In genomic region chr15:75651810-75652543, GRCh38 we compare ENCODE assay signal across 8 cellular contexts. TPM values are rescaled to one million over a fixed set of nuclear protein-coding genes. Genes with fewer than 3 reads are reported as not detected.
DNase-seq lines count a peak whose midpoint lies in the region; ATAC-seq, FAIRE-seq and TF ChIP-seq lines count a peak whose summit lies in the region.

No MANE protein-coding gene starts in this region.

- intact Hi-C loops in PC-3 (cut with micrococcal nuclease) = no loop called here

- peaks cover 71% of the 10 kb centered on the region for H4K20me1 ChIP-seq in BLaER1
- H4K20me1 ChIP-seq in PC-3 (ENCODE audit: low read length) = no peaks in the 10 kb centered on the region
- H4K20me1 ChIP-seq in neural progenitor cell (ENCODE audit: low read depth) = peaks cover 82% of the 10 kb centered on the region

- DNase-seq in PC-3 = no peak
- no peak for DNase-seq in endodermal cell
- no peak for DNase-seq in neural progenitor cell (ENCODE audit: low spot score)
- DNase-seq in LoVo (ENCODE audit: low spot score) = no peak
- DNase-seq in HT-29 (ENCODE audit: low spot score) = no peak
- DNase-seq in GM19239 (ENCODE audit: insufficient read length, low spot score) = no peak

- H3K9ac ChIP-seq in BLaER1 (peak overlapping the region; percentile 62; the same call in 1 of the 2 replicates), PC-3 (ENCODE audit: low read length) (0 out of 2 replicates have a peak overlapping the region, but pooled peaks have one; percentile 1), endodermal cell (ENCODE audit: extremely low read depth, low read length, poor library complexity, severe bottlenecking) (peak overlapping the region; percentile 16), neural progenitor cell (peak overlapping the region; percentile 37)

- CTCF ChIA-PET in PC-3 (lab: Charles Lee) = no interaction called here

- H3K27ac ChIP-seq in BLaER1 (peak overlapping the region; percentile 52), PC-3 (ENCODE audit: low read length) (peak overlapping the region; percentile 23; the same call in 1 of the 2 replicates), endodermal cell (ENCODE audit: low read depth, low read length) (no peak overlapping the region), neural progenitor cell (no peak overlapping the region)

- H3K4me3 Mint-ChIP-seq in endodermal cell (peak overlapping the region; percentile 86), neural progenitor cell (no peak overlapping the region)

- H3K9me3 ChIP-seq in BLaER1 (no peaks in the 10 kb centered on the region), PC-3 (ENCODE audit: low read length) (no peaks in the 10 kb centered on the region), endodermal cell (ENCODE audit: control insufficient read depth, low read length) (no peaks in the 10 kb centered on the region), neural progenitor cell (ENCODE audit: low read depth) (no peaks in the 10 kb centered on the region)

- H3K4me3 ChIP-seq in BLaER1 (peak overlapping the region; percentile 24), PC-3 (ENCODE audit: low read length) (peak overlapping the region; percentile 52), endodermal cell (ENCODE audit: low read length) (peak overlapping the region; percentile 71), neural progenitor cell (peak overlapping the region; percentile 12)

- peaks cover 56% of the 10 kb centered on the region for H3K4me1 ChIP-seq in BLaER1
- peaks cover 42% of the 10 kb centered on the region for H3K4me1 ChIP-seq in PC-3 (ENCODE audit: insufficient read depth, low read length)
- peaks cover 12% of the 10 kb centered on the region for H3K4me1 ChIP-seq in endodermal cell (ENCODE audit: control insufficient read depth, insufficient read depth, low read length)
- H3K4me1 ChIP-seq in neural progenitor cell = peaks cover 45% of the 10 kb centered on the region

- H3K9me2 ChIP-seq in PC-3 (replicated peaks; ENCODE audit: low read length) = no peaks in the 10 kb centered on the region

- no peaks in the 10 kb centered on the region for H3K27me3 ChIP-seq in BLaER1
- H3K27me3 ChIP-seq in PC-3 (ENCODE audit: low read length) = no peaks in the 10 kb centered on the region
- H3K27me3 ChIP-seq in endodermal cell (ENCODE audit: control insufficient read depth, insufficient read depth, low read length, poor library complexity, severe bottlenecking) = no peaks in the 10 kb centered on the region
- peaks cover 2% of the 10 kb centered on the region for H3K27me3 ChIP-seq in neural progenitor cell

- peak overlapping the region; percentile 89 for H3K4me2 ChIP-seq in BLaER1
- peak overlapping the region; percentile 83 for H3K4me2 ChIP-seq in PC-3 (ENCODE audit: low read length)
- H3K4me2 ChIP-seq in neural progenitor cell = peak overlapping the region; percentile 92

- H3K27ac Mint-ChIP-seq in endodermal cell = no peak overlapping the region
- H3K27ac Mint-ChIP-seq in neural progenitor cell = no peak overlapping the region

- FAIRE-seq in GM19239 (lab: Jason Lieb, UNC) = no peak

- peaks cover 44% of the 10 kb centered on the region for H3K4me1 Mint-ChIP-seq in endodermal cell
- peaks cover 48% of the 10 kb centered on the region for H3K4me1 Mint-ChIP-seq in neural progenitor cell

- POLR2A ChIA-PET in PC-3 (lab: Charles Lee; ENCODE audit: unreplicated experiment) = no interaction called here

- peaks cover 40% of the 10 kb centered on the region for H3K36me3 ChIP-seq in BLaER1
- H3K36me3 ChIP-seq in PC-3 (ENCODE audit: low read depth, low read length) = no peaks in the 10 kb centered on the region
- peaks cover 18% of the 10 kb centered on the region for H3K36me3 ChIP-seq in endodermal cell (ENCODE audit: control insufficient read depth, insufficient read depth, low read length)
- H3K36me3 ChIP-seq in neural progenitor cell = no peaks in the 10 kb centered on the region

- H3K36me3 Mint-ChIP-seq in endodermal cell (ENCODE audit: low read depth) (peaks cover 29% of the 10 kb centered on the region), neural progenitor cell (peaks cover 18% of the 10 kb centered on the region)

- H3K27me3 Mint-ChIP-seq in endodermal cell (ENCODE audit: insufficient read depth) (no peaks in the 10 kb centered on the region), neural progenitor cell (ENCODE audit: insufficient read depth, low read depth) (peaks cover 2% of the 10 kb centered on the region)

- TF ChIP-seq CTCF in PC-3 (conservative IDR thresholded peaks at IDR 0.05; ENCODE audit: low read depth, low read length) (no peak), endodermal cell (conservative IDR thresholded peaks at IDR 0.05) (no peak), neural progenitor cell (IDR thresholded peaks at IDR 0.05) (no peak)

- H2AFZ ChIP-seq in PC-3 (ENCODE audit: low read length) (no peak overlapping the region), neural progenitor cell (replicated peaks) (no peak overlapping the region)

- H3F3A ChIP-seq in PC-3 (ENCODE audit: low read length, unreplicated experiment) (no peaks in the 10 kb centered on the region), neural progenitor cell (ENCODE audit: low read depth) (peaks cover 21% of the 10 kb centered on the region)

- H3K9me3 Mint-ChIP-seq in endodermal cell = no peaks in the 10 kb centered on the region
- H3K9me3 Mint-ChIP-seq in neural progenitor cell = no peaks in the 10 kb centered on the region

- H3K79me2 ChIP-seq in PC-3 (ENCODE audit: low read length) (peaks cover 72% of the 10 kb centered on the region), neural progenitor cell (ENCODE audit: low read depth) (peaks cover 68% of the 10 kb centered on the region)

- no TSS peak for BruUV-seq in PC-3 (replicated peaks; lab: Mats Ljungman, UMichigan)

- ATAC-seq in PC-3 (no peak), GM21515 (IDR thresholded peaks at IDR 0.05; ENCODE audit: unreplicated experiment) (no peak)

- 93 to 100% methylated on average over 1 to 2 of the region's 2 CpGs for WGBS in endodermal cell (ENCODE audit: insufficient coverage in 1 of 2, insufficient read length in 1 of 2), 2 experiments

RNA-seq across cellular contexts. Expression of gene SNX33, which starts 4.3 kb away (rescaled TPM):
- 16.2 and 16.8 TPM in 2 replicates for total RNA-seq in PC-3 (2014; rRNA removed)
- total RNA-seq in endodermal cell = 10 to 100 TPM; 18.9 to 23.2 TPM
- 13.1 TPM for polyA plus RNA-seq in endodermal cell (2013, experiment 1 of 2)
- 14.2 TPM for polyA plus RNA-seq in endodermal cell (2013, experiment 2 of 2)
- 10.1 and 20.7 TPM in 2 replicates for total RNA-seq in neural progenitor cell (ENCODE audit: low replicate concordance)
- 25.6 and 27.3 TPM in 2 replicates for total RNA-seq in HT-29 (2014; rRNA removed; shearing (Covaris generic))

RNA-seq across cellular contexts. Expression of gene IMP3, which starts 12.0 kb away (rescaled TPM):
- total RNA-seq in PC-3 (2014; rRNA removed) = 92.6 and 95.4 TPM in 2 replicates
- 10 to 100 TPM; 52.2 to 58.2 TPM for total RNA-seq in endodermal cell
- 38.3 TPM for polyA plus RNA-seq in endodermal cell (2013, experiment 1 of 2)
- polyA plus RNA-seq in endodermal cell (2013, experiment 2 of 2) = 34.4 TPM
- 62.1 and 96.1 TPM in 2 replicates for total RNA-seq in neural progenitor cell (ENCODE audit: low replicate concordance)
- total RNA-seq in HT-29 (2014; rRNA removed; shearing (Covaris generic)) = 186 and 250 TPM in 2 replicates

RNA-seq across cellular contexts. Expression of gene SNUPN, which starts 26.5 kb away (rescaled TPM):
- 7.9 and 13.5 TPM in 2 replicates for total RNA-seq in PC-3 (2014; rRNA removed)
- 10 to 100 TPM; 17.2 to 26.4 TPM for total RNA-seq in endodermal cell
- polyA plus RNA-seq in endodermal cell (2013, experiment 1 of 2) = 20.7 TPM
- polyA plus RNA-seq in endodermal cell (2013, experiment 2 of 2) = 16.8 TPM
- 18.4 and 20.7 TPM in 2 replicates for total RNA-seq in neural progenitor cell (ENCODE audit: low replicate concordance)
- 27.2 and 30.6 TPM in 2 replicates for total RNA-seq in HT-29 (2014; rRNA removed; shearing (Covaris generic))

Comparison
In these comparisons a context has a peak if more than half of its experiments do, and no peak if none do; other contexts are left out.
1. H3K27ac ChIP-seq: peak in BLaER1 (single experiment) and PC-3 (single experiment); none in endodermal cell (single experiment) and neural progenitor cell (single experiment).
2. H3K4me3 ChIP-seq: peak in every context shown above with its lines; median percentile 71 in endodermal cell; 52 in PC-3; 24 in BLaER1; 12 in neural progenitor cell.
3. H3K9ac ChIP-seq: peak in every context shown above with its lines; median percentile 62 in BLaER1; 37 in neural progenitor cell; 16 in endodermal cell; 1 in PC-3.
4. Peak in every context shown above with its lines, with median percentiles within 50 percentile points of each other: H3K4me2 ChIP-seq.